22 cellular contexts compared by ENCODE assay signal in the genomic region with DNA sequence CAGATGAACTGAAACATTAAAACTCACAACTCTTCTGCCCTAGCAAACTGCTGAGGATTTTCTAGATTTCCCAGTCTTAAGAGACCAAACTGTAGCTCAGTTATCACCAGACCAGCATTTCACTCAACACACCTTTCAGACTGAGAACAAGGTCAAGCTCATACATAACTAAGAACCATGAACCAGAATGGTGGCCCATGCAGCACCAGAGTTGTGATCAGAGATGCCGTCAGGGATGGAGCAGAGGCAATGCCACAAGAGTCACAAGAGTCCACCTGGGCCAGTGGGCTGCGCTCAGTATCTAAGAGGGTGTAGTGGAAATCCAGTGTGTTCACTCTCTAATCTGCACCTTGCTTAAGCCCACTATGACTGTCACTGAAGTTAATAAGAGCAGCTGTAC.
"Had no signal": no experiment of that assay in that cellular context is flagged by ENCODE, and none has a peak within 500 bp of the region (broad histone marks: within the 10 kb centered on the region; RNA-seq: fewer than 3 reads in every experiment).

No MANE protein-coding gene starts in this region.

- ATAC-seq: activated T-cell treated with anti-CD3 and anti-CD28 coated beads, Interleukin-2, amount 50 U/mL, for 4 hours; effector memory CD8-positive, alpha-beta T cell; esophagus mucosa; left ventricle myocardium superior; natural killer cell treated with Interleukin-12 subunit alpha and Interleukin-12 subunit beta and Interleukin-15 and Interleukin-18, amount 100 ng/mL, for 72 hours; pancreas; psoas muscle; WTC11 had no signal

- H3K27ac Mint-ChIP-seq: mesothelial cell of epicardium, WTC11 had no signal

- H3K4me3 Mint-ChIP-seq: activated T-cell treated with anti-CD3 and anti-CD28 coated beads, Interleukin-2, amount 50 U/mL, for 4 hours; effector memory CD8-positive, alpha-beta T cell; mesothelial cell of epicardium; natural killer cell treated with Interleukin-12 subunit alpha and Interleukin-12 subunit beta and Interleukin-15 and Interleukin-18, amount 100 ng/mL, for 72 hours; WTC11 had no signal

- H3K9me3 Mint-ChIP-seq: effector memory CD8-positive, alpha-beta T cell; natural killer cell treated with Interleukin-12 subunit alpha and Interleukin-12 subunit beta and Interleukin-15 and Interleukin-18, amount 100 ng/mL, for 72 hours had no signal

- H3K36me3 ChIP-seq: pancreas, transverse colon had no signal

- H3K27me3 ChIP-seq: dorsolateral prefrontal cortex, hepatocyte, neutrophil, pancreas, right atrium auricular region, transverse colon had no signal

- H3K4me3 ChIP-seq: dorsolateral prefrontal cortex, hepatocyte, pancreas, psoas muscle, right atrium auricular region, SK-N-MC, transverse colon had no signal

- H3K27me3 Mint-ChIP-seq: effector memory CD8-positive, alpha-beta T cell; natural killer cell treated with Interleukin-12 subunit alpha and Interleukin-12 subunit beta and Interleukin-15 and Interleukin-18, amount 100 ng/mL, for 72 hours had no signal

- H3K4me1 ChIP-seq: pancreas, psoas muscle, right atrium auricular region, transverse colon had no signal

- DNase-seq: activated CD4-positive, alpha-beta T cell treated with anti-CD3 and anti-CD28 coated beads, Interleukin-2, amount 50 U/mL, for 48 hours; activated effector memory CD4-positive, alpha-beta T cell treated with Interleukin-2 at 50 U/mL for 16 hours; activated T-cell treated with anti-CD3 and anti-CD28 coated beads, Interleukin-2, amount 50 U/mL, for 4 hours; central memory CD4-positive, alpha-beta T cell; dorsolateral prefrontal cortex; effector memory CD8-positive, alpha-beta T cell; glutamatergic neuron; left ventricle myocardium superior; mammary epithelial cell; pancreas; psoas muscle; stimulated activated CD4-positive, alpha-beta T cell treated with anti-CD3 and anti-CD28 coated beads, Interleukin-4, amount 100 ng/mL, for 4 hours; T1000; transverse colon had no signal

- H3K27ac ChIP-seq: dorsolateral prefrontal cortex, hepatocyte, neutrophil, pancreas, psoas muscle, right atrium auricular region, SK-N-MC, transverse colon had no signal

- H3K9me3 ChIP-seq: neutrophil, psoas muscle, right atrium auricular region, transverse colon had no signal
